In the genomic region with DNA sequence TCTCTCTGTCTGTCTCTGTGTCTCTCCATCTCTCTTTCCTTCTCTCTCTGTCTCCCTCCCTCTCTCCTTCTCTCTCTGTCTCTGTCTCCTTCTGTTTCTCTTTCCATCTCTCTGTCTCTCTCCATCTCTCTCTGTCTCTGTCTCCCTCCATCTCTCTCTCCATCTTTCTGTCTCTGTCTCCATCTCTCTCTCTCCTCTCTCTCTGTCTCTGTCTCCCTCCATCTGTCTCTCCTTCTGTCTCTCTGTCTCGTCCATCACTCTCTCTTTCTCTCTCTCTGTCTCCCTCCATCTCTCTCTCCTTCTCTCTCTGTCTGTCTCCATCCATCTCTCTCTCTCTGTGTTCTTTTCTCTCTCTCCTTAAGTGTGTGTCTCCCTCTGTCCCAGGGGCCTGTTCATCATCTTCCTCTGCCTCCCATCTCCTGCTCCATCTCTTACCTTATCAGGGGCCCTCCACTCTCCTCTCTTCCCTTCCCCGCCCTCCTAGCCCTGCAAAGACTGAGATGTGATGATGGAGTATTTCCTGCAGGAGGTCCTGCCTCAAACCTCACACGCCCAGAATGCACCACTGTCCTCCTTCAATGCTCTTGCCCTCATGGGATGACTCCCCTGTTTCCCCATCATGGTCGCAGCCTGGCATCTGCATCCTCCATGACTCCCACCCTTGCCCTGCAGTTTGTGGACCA, we compare ENCODE assay signal across 29 cellular contexts.
"Had no signal": no experiment of that assay in that cellular context is flagged by ENCODE, and none has a peak within 500 bp of the region (broad histone marks: within the 10 kb centered on the region; RNA-seq: fewer than 3 reads in every experiment).

No MANE protein-coding gene starts in this region.

- ATAC-seq: naive thymus-derived CD8-positive, alpha-beta T cell; natural killer cell treated with Interleukin-12 subunit alpha and Interleukin-12 subunit beta and Interleukin-15 and Interleukin-18, amount 100 ng/mL, for 72 hours; psoas muscle; right cardiac atrium; sciatic nerve; stimulated activated memory B cell treated with anti-CD40 and anti-IgM and Interleukin-4, amounts not matched to agents 10 μg/mL and 1 μg/mL and 100 μg/mL, for 72 hours; stimulated activated naive CD8-positive, alpha-beta T cell treated with anti-CD3 and anti-CD28 coated beads, Interleukin-15, amount 100 ng/mL, for 72 hours; stimulated activated naive CD8-positive, alpha-beta T cell treated with anti-CD3 and anti-CD28 coated beads, Interleukin-15, Interleukin-2, amounts not matched to agents 100 U/mL and 50 U/mL, for 24 hours; upper lobe of right lung had no signal

- H3K36me3 ChIP-seq: neutrophil, ovary, spleen, suprapubic skin, tibial artery, transverse colon, upper lobe of right lung, uterus had no signal

- H3K27me3 ChIP-seq: neutrophil, ovary, suprapubic skin, testis, tibial artery, transverse colon, upper lobe of right lung, uterus had no signal

- H3K27ac ChIP-seq: neutrophil, ovary, parathyroid adenoma, psoas muscle, skin epidermis, spleen, suprapubic skin, testis, tibial artery, transverse colon, upper lobe of right lung, uterus had no signal

- H3K9ac ChIP-seq: parathyroid adenoma had no signal

- H2AFZ ChIP-seq: parathyroid adenoma had no signal

- H3K4me2 ChIP-seq: smooth muscle cell had no signal

- H3K79me2 ChIP-seq: parathyroid adenoma had no signal

- H3K4me3 ChIP-seq: ovary, psoas muscle, skin epidermis, smooth muscle cell, spleen, suprapubic skin, testis, tibial artery, transverse colon, upper lobe of right lung, uterus had no signal

- H3K4me1 ChIP-seq: parathyroid adenoma, psoas muscle, spleen, suprapubic skin, testis, tibial artery, transverse colon, uterus had no signal

- H3K9me3 ChIP-seq: neutrophil, ovary, testis had no signal

- DNase-seq: naive thymus-derived CD8-positive, alpha-beta T cell; nephron progenitor cell; nucleus accumbens; ovary; psoas muscle; right cardiac atrium; spleen; stimulated activated CD4-positive, alpha-beta T cell treated with anti-CD3 and anti-CD28 coated beads, Interleukin-12 subunit alpha, Interleukin-12 subunit beta, amount 100 ng/mL, for 4 hours; stimulated activated CD4-positive, alpha-beta T cell treated with anti-CD3 and anti-CD28 coated beads, Interleukin-1b, Interleukin-23, amount 100 ng/mL, for 48 hours; stimulated activated CD4-positive, alpha-beta T cell treated with anti-CD3 and anti-CD28 coated beads, Interleukin-4, amount 100 ng/mL, for 1 hour; stimulated activated CD4-positive, alpha-beta T cell treated with anti-CD3 and anti-CD28 coated beads, Interleukin-4, amount 100 ng/mL, for 4 hours; stimulated activated CD8-positive, alpha-beta memory T cell treated with anti-CD3 and anti-CD28 coated beads, Interleukin-4, amount 100 ng/mL, for 48 hours; stimulated activated naive CD4-positive, alpha-beta T cell; stimulated activated naive CD8-positive, alpha-beta T cell treated with anti-CD3 and anti-CD28 coated beads, Interleukin-15, amount 100 ng/mL, for 72 hours; stimulated activated naive CD8-positive, alpha-beta T cell treated with anti-CD3 and anti-CD28 coated beads, Interleukin-15, Interleukin-2, amounts not matched to agents 100 U/mL and 50 U/mL, for 24 hours; substantia nigra; testis; tibial artery; transverse colon; upper lobe of right lung; uterus had no signal
